In genomic region chr19:19067276-19068072, GRCh38 we compare ENCODE assay signal across 14 cellular contexts. TPM values are rescaled to one million over a fixed set of nuclear protein-coding genes. Genes with fewer than 3 reads are reported as not detected.
DNase-seq lines count a peak whose midpoint lies in the region; ATAC-seq and TF ChIP-seq lines count a peak whose summit lies in the region.
"Had no signal": no experiment of that assay in that cellular context is flagged by ENCODE, and none has a peak within 500 bp of the region (broad histone marks: within the 10 kb centered on the region; RNA-seq: fewer than 3 reads in every experiment).

No MANE protein-coding gene starts in this region.

- no peaks in the 10 kb centered on the region for H3K79me2 ChIP-seq in Karpas-422 (ENCODE audit: low read length)

- no peak overlapping the region for H3K27ac ChIP-seq in BLaER1
- no peak overlapping the region for H3K27ac ChIP-seq in Karpas-422 (ENCODE audit: low read length)
- H3K27ac ChIP-seq: foreskin keratinocyte, sigmoid colon, suprapubic skin had no signal

- H3K4me1 ChIP-seq in BLaER1 (peaks cover 71% of the 10 kb centered on the region), Karpas-422 (ENCODE audit: low read length) (peaks cover 47% of the 10 kb centered on the region)

- H3K27me3 ChIP-seq in BLaER1 (no peaks in the 10 kb centered on the region), Karpas-422 (ENCODE audit: low read length) (no peaks in the 10 kb centered on the region), H7 (ENCODE audit: control insufficient read depth, insufficient read depth, low read length) (peaks cover 29% of the 10 kb centered on the region)
- H3K27me3 ChIP-seq: foreskin keratinocyte, sigmoid colon, suprapubic skin had no signal

- TF ChIP-seq CTCF in brain (conservative IDR thresholded peaks at IDR 0.05), result no peak

- H3K9ac ChIP-seq in BLaER1, result no peak overlapping the region
- no peak overlapping the region for H3K9ac ChIP-seq in Karpas-422 (ENCODE audit: low read length)

- ATAC-seq in naive B cell (ENCODE audit: low read depth in 2 of 2) (no peak), GM19455 (IDR thresholded peaks at IDR 0.05; ENCODE audit: unreplicated experiment) (no peak)
- ATAC-seq: foreskin keratinocyte had no signal

- H3K27ac Mint-ChIP-seq in brain, result peak overlapping the region in 3 of 5 experiments; percentile 35 to 60 (median 35)
- H3K27ac Mint-ChIP-seq in naive B cell, result peak overlapping the region; percentile 59 to 91 (median 78)
- H3K27ac Mint-ChIP-seq: HFFc6 had no signal

- H3K9me2 ChIP-seq in Karpas-422 (replicated peaks; ENCODE audit: insufficient read depth, low read length), result no peaks in the 10 kb centered on the region

- H4K20me1 ChIP-seq in BLaER1 (no peaks in the 10 kb centered on the region; the same call in 1 of the 2 replicates), Karpas-422 (ENCODE audit: insufficient read depth, low read depth, low read length) (no peaks in the 10 kb centered on the region)

- H3K4me3 Mint-ChIP-seq in brain (peak overlapping the region; percentile 36 to 60 (median 43)), naive B cell (peak overlapping the region; percentile 67 to 99 (median 92))
- H3K4me3 Mint-ChIP-seq: HFFc6 had no signal

- H2AFZ ChIP-seq in Karpas-422 (ENCODE audit: low read length), result no peak overlapping the region

- H3K9me3 Mint-ChIP-seq in brain (no peaks in the 10 kb centered on the region), naive B cell (no peaks in the 10 kb centered on the region)
- H3K9me3 Mint-ChIP-seq: HFFc6 had no signal

- H3K36me3 ChIP-seq in BLaER1 (peaks cover 24% of the 10 kb centered on the region), Karpas-422 (ENCODE audit: insufficient read depth, low read length) (no peaks in the 10 kb centered on the region), H7 (replicated peaks; ENCODE audit: control insufficient read depth, insufficient read depth, low read length) (no peaks in the 10 kb centered on the region)
- H3K36me3 ChIP-seq: sigmoid colon, suprapubic skin had no signal

- peaks cover 4% of the 10 kb centered on the region for H3K36me3 Mint-ChIP-seq in brain
- no peaks in the 10 kb centered on the region for H3K36me3 Mint-ChIP-seq in naive B cell

- H3K4me1 Mint-ChIP-seq in brain, result peaks cover 43% of the 10 kb centered on the region
- peaks cover 31 to 78% (median 66%) of the 10 kb centered on the region in 3 donors for H3K4me1 Mint-ChIP-seq in naive B cell

- peak; percentile 67 for DNase-seq in Karpas-422
- DNase-seq in naive B cell, result no peak
- no peak for DNase-seq in SIG-M5 treated with dmso at 0.1 percent for 504 hours (lab: John Stamatoyannopoulos, UW; ENCODE audit: unreplicated experiment)
- DNase-seq in H7, result no peak
- DNase-seq in UCSD-AML1 (lab: John Stamatoyannopoulos, UW; ENCODE audit: unreplicated experiment), result no peak
- DNase-seq: Caco-2, foreskin keratinocyte, HFFc6, NCI-H510A treated with DMSO at 0.1 percent for 48 hours, sigmoid colon had no signal

- no peak overlapping the region for H3K4me3 ChIP-seq in BLaER1
- H3K4me3 ChIP-seq in Karpas-422 (ENCODE audit: low read length), result no peak overlapping the region
- no peak overlapping the region for H3K4me3 ChIP-seq in H7 (ENCODE audit: insufficient read depth, low read depth, low read length)
- H3K4me3 ChIP-seq: sigmoid colon, suprapubic skin had no signal

- H3K27me3 Mint-ChIP-seq in brain, result peaks cover 4% of the 10 kb centered on the region
- H3K27me3 Mint-ChIP-seq in naive B cell, result no peaks in the 10 kb centered on the region

- H3K4me2 ChIP-seq in BLaER1 (peak overlapping the region; percentile 97), Karpas-422 (ENCODE audit: low read depth, low read length, poor library complexity, severe bottlenecking) (peak overlapping the region; percentile 12)

- H3K9me3 ChIP-seq in BLaER1 (no peaks in the 10 kb centered on the region), Karpas-422 (ENCODE audit: low read length) (no peaks in the 10 kb centered on the region)
- H3K9me3 ChIP-seq: Caco-2, sigmoid colon, suprapubic skin had no signal

RNA-seq across cellular contexts. Expression of gene SLC25A42, which starts 3.7 kb away (rescaled TPM):
- total RNA-seq in Karpas-422 (2014; rRNA removed; shearing (Covaris generic); ENCODE audit: low replicate concordance), result 4.5 and 6.2 TPM in 2 replicates
- polyA plus RNA-seq in brain (ENCODE audit: insufficient read depth, low read depth, low replicate concordance), result 9.5 TPM
- polyA plus RNA-seq in naive B cell (ENCODE audit: low read depth in 6 of 6), result 10 to 100 TPM; 13.5 to 34.1 (median 19.0) TPM
- total RNA-seq in H7 (2014; rRNA removed; shearing (Covaris generic)), result 4.8 and 8.0 TPM in 2 replicates

RNA-seq across cellular contexts. Expression of gene ARMC6, which starts 34.1 kb away (rescaled TPM):
- 25.1 and 43.6 TPM in 2 replicates for total RNA-seq in Karpas-422 (2014; rRNA removed; shearing (Covaris generic); ENCODE audit: low replicate concordance)
- polyA plus RNA-seq in brain (ENCODE audit: insufficient read depth, low read depth, low replicate concordance) (39.3 TPM), naive B cell (ENCODE audit: low read depth in 6 of 6) (10 to 100 TPM; 23.6 to 37.9 (median 28.6) TPM)
- 69.4 and 100.0 TPM in 2 replicates for total RNA-seq in H7 (2014; rRNA removed; shearing (Covaris generic))

RNA-seq across cellular contexts. Expression of gene SUGP2, which starts 34.2 kb away (rescaled TPM):
- total RNA-seq in Karpas-422 (2014; rRNA removed; shearing (Covaris generic); ENCODE audit: low replicate concordance), result 71.7 and 74.1 TPM in 2 replicates
- polyA plus RNA-seq in brain (ENCODE audit: insufficient read depth, low read depth, low replicate concordance) (59.2 TPM), naive B cell (ENCODE audit: low read depth in 6 of 6) (10 to 100 TPM in 2 of 6 donors, 1 to 10 TPM in 4; 7.2 to 16.3 (median 9.2) TPM)
- 54.5 and 79.0 TPM in 2 replicates for total RNA-seq in H7 (2014; rRNA removed; shearing (Covaris generic))
